Comparison of ENCODE assay signal across 11 cellular contexts in the genomic region with DNA sequence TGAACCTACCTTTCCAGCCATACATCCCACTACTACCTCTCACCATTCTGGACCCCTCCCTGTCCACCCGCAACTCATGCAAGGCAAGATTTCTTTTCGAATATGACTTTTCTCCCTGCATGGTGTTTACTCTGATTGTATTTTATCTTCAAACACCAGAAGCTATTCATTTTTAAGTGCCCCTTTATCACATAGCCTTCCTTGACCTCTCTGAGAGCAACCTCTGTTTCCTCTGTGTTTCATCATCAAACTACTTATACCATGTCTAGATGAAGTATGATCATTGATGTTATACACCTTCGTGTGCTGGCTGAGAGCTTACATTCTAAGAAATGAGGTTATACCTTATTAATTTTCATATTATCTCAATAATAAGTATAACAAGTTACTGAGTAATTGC. TPM values are rescaled to one million over a fixed set of nuclear protein-coding genes. Genes with fewer than 3 reads are reported as not detected.
"Had no signal": no experiment of that assay in that cellular context is flagged by ENCODE, and none has a peak within 500 bp of the region (broad histone marks: within the 10 kb centered on the region; RNA-seq: fewer than 3 reads in every experiment).

No MANE protein-coding gene starts in this region.

- H3K27ac ChIP-seq: GM23248 had no signal

- H3K9me3 ChIP-seq: HAP-1 had no signal

- H2AFZ ChIP-seq: GM23248, GM23338 had no signal

- ATAC-seq: GM23338, HCT116 had no signal

- H3K4me3 ChIP-seq: GM23248, GM23338, HAP-1 had no signal

- H3K36me3 ChIP-seq: HAP-1 had no signal

- H3K4me1 ChIP-seq: HAP-1 had no signal

- DNase-seq: GM23248, GOT3, H7, H9, HCEC 1CT, HFFc6 had no signal

- FAIRE-seq: H1, H54 had no signal

- H3K9ac ChIP-seq: GM23248 had no signal

- H3K4me2 ChIP-seq: GM23338 had no signal

RNA-seq across cellular contexts. Expression of a gene that starts 31.8 kb away (rescaled TPM):
- total RNA-seq: GM23248, HFFc6 had no signal
- polyA plus RNA-seq: GM23248 had no signal
